10 cellular contexts compared by ENCODE assay signal in genomic region chr3:71208273-71209095, GRCh38.
DNase-seq lines count a peak whose midpoint lies in the region; ATAC-seq and TF ChIP-seq lines count a peak whose summit lies in the region.
"Had no signal": no experiment of that assay in that cellular context is flagged by ENCODE, and none has a peak within 500 bp of the region (broad histone marks: within the 10 kb centered on the region; RNA-seq: fewer than 3 reads in every experiment).

No MANE protein-coding gene starts in this region.

- intact Hi-C loops in posterior vena cava (cut with DNase I) = no loop called here

- H3K4me2 ChIP-seq in BLaER1 treated with 17β-estradiol and CSF1 and Interleukin-3, amounts not matched to agents 10 nM and 100 nM = peak overlapping the region in 8 of 11 experiments; percentile 4 to 38 (median 14); a peak in 11 of 22 replicates

- peaks cover 0 to 22% (median 11%) of the 10 kb centered on the region in 10 experiments; a peak in 12 of 20 replicates for H3K4me1 ChIP-seq in BLaER1 treated with 17β-estradiol and CSF1 and Interleukin-3, amounts not matched to agents 10 nM and 100 nM
- H3K4me1 ChIP-seq in liver (ENCODE audit: control insufficient read depth in 4 of 4, insufficient read depth in 4 of 4, low read length in 3 of 4) = peaks cover 6 to 42% (median 37%) of the 10 kb centered on the region in 4 donors

- 28% methylated on average over 6 of the region's 6 CpGs for WGBS in liver

- no peak for ATAC-seq in HG03175 (IDR thresholded peaks at IDR 0.05; ENCODE audit: unreplicated experiment)

- H3K4me3 ChIP-seq in BLaER1 treated with 17β-estradiol and CSF1 and Interleukin-3, amounts not matched to agents 10 nM and 100 nM = no peak overlapping the region
- H3K4me3 ChIP-seq in LNCaP clone FGC (ENCODE audit: low read depth, low read length) = peak overlapping the region; percentile 21; the same call in 1 of the 2 replicates
- no peak overlapping the region for H3K4me3 ChIP-seq in liver (ENCODE audit: low read depth in 1 of 3, low read length in 3 of 3)

- no peak for TF ChIP-seq RAD21 in liver (IDR thresholded peaks at IDR 0.05)

- H3K9me3 ChIP-seq in BLaER1 treated with 17β-estradiol and CSF1 and Interleukin-3, amounts not matched to agents 10 nM and 100 nM (replicated peaks in 1 of 11) = no peaks in the 10 kb centered on the region
- no peaks in the 10 kb centered on the region for H3K9me3 ChIP-seq in liver (ENCODE audit: control insufficient read depth in 4 of 4, low read length in 3 of 4)

- H3K9ac ChIP-seq in BLaER1 treated with 17β-estradiol and CSF1 and Interleukin-3, amounts not matched to agents 10 nM and 100 nM = no peak overlapping the region
- H3K9ac ChIP-seq in liver (ENCODE audit: low read depth in 1 of 2, low read length in 2 of 2) = peak overlapping the region in 1 of 2 donors; percentile 85

- no peaks in the 10 kb centered on the region for H3K36me3 ChIP-seq in BLaER1 treated with 17β-estradiol and CSF1 and Interleukin-3, amounts not matched to agents 10 nM and 100 nM
- no peaks in the 10 kb centered on the region for H3K36me3 ChIP-seq in liver (ENCODE audit: control insufficient read depth in 4 of 4, insufficient read depth in 3 of 4, low read depth in 1 of 4, low read length in 3 of 4)

- no peaks in the 10 kb centered on the region for H3K27me3 ChIP-seq in BLaER1 treated with 17β-estradiol and CSF1 and Interleukin-3, amounts not matched to agents 10 nM and 100 nM
- no peaks in the 10 kb centered on the region for H3K27me3 ChIP-seq in liver (ENCODE audit: control insufficient read depth in 4 of 4, insufficient read depth in 4 of 4, low read length in 3 of 4)

- TF ChIP-seq CTCF in LNCaP clone FGC (IDR thresholded peaks at IDR 0.05; ENCODE audit: control insufficient read depth, extremely low read depth, insufficient read depth) (no peak), liver (IDR thresholded peaks at IDR 0.05; ENCODE audit: low read depth, low read length, missing input control) (no peak)

- no peaks in the 10 kb centered on the region for H4K20me1 ChIP-seq in BLaER1 treated with 17β-estradiol and CSF1 and Interleukin-3, amounts not matched to agents 10 nM and 100 nM

- peak; percentile 96 for DNase-seq in LNCaP clone FGC (ENCODE audit: low read depth)
- DNase-seq in SW480 (ENCODE audit: low spot score) = peak; percentile 44
- no peak for DNase-seq in stimulated activated CD4-positive, alpha-beta T cell treated with anti-CD3 and anti-CD28 coated beads, Interleukin-4, amount 100 ng/mL, for 1 hour
- DNase-seq in stimulated activated CD4-positive, alpha-beta T cell treated with anti-CD3 and anti-CD28 coated beads, Interleukin-4, amount 100 ng/mL, for 24 hours = no peak
- no peak for DNase-seq in posterior vena cava (ENCODE audit: low spot score)
- DNase-seq: activated CD4-positive, alpha-beta T cell treated with anti-CD3 and anti-CD28 coated beads, Interleukin-2, amount 50 U/mL, for 4 hours; hypothalamus had no signal

- no peak overlapping the region for H3K27ac ChIP-seq in BLaER1 treated with 17β-estradiol and CSF1 and Interleukin-3, amounts not matched to agents 10 nM and 100 nM
- peak overlapping the region; percentile 74 to 87 for H3K27ac ChIP-seq in liver (ENCODE audit: low read depth in 1 of 2, low read length in 2 of 2)

TF ChIP-seq in liver, 16 proteins besides CTCF, POLR2A, EP300 and RAD21:
- TF ChIP-seq MAX (IDR thresholded peaks at IDR 0.05) (peak; percentile 29), EGR1 (IDR thresholded peaks at IDR 0.05; ENCODE audit: low read depth in 2 of 2) (peak in 1 of 2 donors; percentile 34), ATF3 (IDR thresholded peaks at IDR 0.05) (no peak), SP1 (IDR thresholded peaks at IDR 0.05) (peak; percentile 64), GABPA (IDR thresholded peaks at IDR 0.05 in 1 of 2, conservative IDR thresholded peaks at IDR 0.05 in 1 of 2) (no peak), HNF4A (conservative IDR thresholded peaks at IDR 0.05) (peak; percentile 33 to 63), HNF4G (IDR thresholded peaks at IDR 0.05) (no peak), ZBTB33 (IDR thresholded peaks at IDR 0.05) (peak; percentile 30), FOXA1 (IDR thresholded peaks at IDR 0.05) (peak; percentile 81), FOXA2 (IDR thresholded peaks at IDR 0.05) (peak; percentile 93), RXRA (IDR thresholded peaks at IDR 0.05) (peak; percentile 32 to 80), JUND (IDR thresholded peaks at IDR 0.05) (peak in 1 of 2 donors; percentile 54), YY1 (IDR thresholded peaks at IDR 0.05) (peak; percentile 46), TAF1 (conservative IDR thresholded peaks at IDR 0.05) (no peak)

Comparison
In these comparisons a context has a peak if more than half of its experiments do, and no peak if none do; other contexts are left out.
1. H3K27ac ChIP-seq: peak in liver (2 of 2); none in BLaER1 treated with 17β-estradiol and CSF1 and Interleukin-3, amounts not matched to agents 10 nM and 100 nM (0 of 11).
2. DNase-seq: peak in LNCaP clone FGC (single experiment) and SW480 (single experiment); none in stimulated activated CD4-positive, alpha-beta T cell treated with anti-CD3 and anti-CD28 coated beads, Interleukin-4, amount 100 ng/mL, for 1 hour (single experiment), stimulated activated CD4-positive, alpha-beta T cell treated with anti-CD3 and anti-CD28 coated beads, Interleukin-4, amount 100 ng/mL, for 24 hours (single experiment) and posterior vena cava (single experiment).